Comparison of ENCODE assay signal across 8 cellular contexts in the genomic region with DNA sequence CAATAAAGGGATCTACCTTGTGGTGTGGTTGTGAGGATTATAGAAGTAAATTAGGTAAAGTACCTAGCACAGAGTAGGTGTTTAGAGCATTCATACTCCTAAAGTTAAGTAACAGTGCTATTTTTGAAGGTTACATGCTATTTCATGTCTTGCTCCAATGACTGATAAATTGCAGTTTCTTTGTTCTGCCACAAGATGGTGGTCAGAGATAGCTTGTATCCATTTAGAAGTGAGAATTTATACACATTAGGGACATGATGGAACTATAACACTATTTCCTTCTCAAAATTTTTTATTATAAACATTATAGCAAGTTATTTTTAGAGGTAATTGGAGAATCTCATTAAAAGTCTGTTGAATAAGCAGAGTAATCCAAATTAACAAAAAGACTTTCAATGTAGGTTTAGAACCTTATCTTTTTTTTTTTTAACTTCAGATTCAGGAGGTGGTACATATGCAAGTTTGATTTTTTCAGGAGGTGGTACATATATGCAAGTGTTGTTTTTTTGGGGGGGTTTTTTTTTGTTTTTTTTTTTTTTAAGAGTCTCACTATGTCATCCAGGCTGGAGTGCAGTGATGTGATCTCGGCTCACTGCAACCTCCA. TPM values are rescaled to one million over a fixed set of nuclear protein-coding genes. Genes with fewer than 3 reads are reported as not detected.
DNase-seq lines count a peak whose midpoint lies in the region; ATAC-seq and TF ChIP-seq lines count a peak whose summit lies in the region.

No MANE protein-coding gene starts in this region.

- no peaks in the 10 kb centered on the region for H3K9me2 ChIP-seq in SK-N-SH

- H4K20me1 ChIP-seq in SK-N-SH (ENCODE audit: insufficient read depth), result peaks cover under 1% of the 10 kb centered on the region; the same call in 1 of the 2 replicates

- H3K27ac ChIP-seq in SK-N-SH (ENCODE audit: low read depth in 2 of 2, low read length in 1 of 2) (no peak overlapping the region), esophagus squamous epithelium (no peak overlapping the region), parathyroid adenoma (no peak overlapping the region)

- TF ChIP-seq CTCF in SK-N-SH (IDR thresholded peaks at IDR 0.05), result peak; percentile 77
- TF ChIP-seq CTCF in esophagus squamous epithelium (IDR thresholded peaks at IDR 0.05), result peak; percentile 18 to 61 (median 42)
- peak; percentile 63 for TF ChIP-seq CTCF in parathyroid adenoma (IDR thresholded peaks at IDR 0.05)

- H3K36me3 ChIP-seq in SK-N-SH (replicated peaks in 1 of 2; ENCODE audit: control insufficient read depth in 1 of 2, insufficient read depth in 2 of 2, low read length in 1 of 2), result peaks cover 16 to 34% of the 10 kb centered on the region in 2 experiments
- peaks cover 0 to 65% (median 0%) of the 10 kb centered on the region in 3 donors for H3K36me3 ChIP-seq in esophagus squamous epithelium
- no peaks in the 10 kb centered on the region for H3K36me3 ChIP-seq in parathyroid adenoma (ENCODE audit: control insufficient read depth, insufficient read depth, low read length)

- TF ChIP-seq POLR2A in esophagus squamous epithelium (IDR thresholded peaks at IDR 0.05), result no peak

- TF ChIP-seq EP300 in SK-N-SH (IDR thresholded peaks at IDR 0.05; ENCODE audit: borderline replicate concordance in 1 of 2, low read depth in 1 of 2, low read length in 1 of 2), result no peak

- H3K27me3 ChIP-seq in SK-N-SH (ENCODE audit: insufficient read depth) (no peaks in the 10 kb centered on the region), esophagus squamous epithelium (no peaks in the 10 kb centered on the region), parathyroid adenoma (ENCODE audit: control insufficient read depth, insufficient read depth, low read length) (no peaks in the 10 kb centered on the region)

- peak in 1 of 2 donors; percentile 8 for DNase-seq in activated T-cell treated with anti-CD3 and anti-CD28 coated beads, Interleukin-2, amount 50 U/mL, for 72 hours
- DNase-seq in activated T-cell treated with anti-CD3 and anti-CD28 coated beads, Interleukin-2, amount 50 U/mL, for 24 hours, result no peak
- DNase-seq in SK-N-SH (peak; percentile 22), esophagus squamous epithelium (lab: John Stamatoyannopoulos, UW) (no peak), NCI-H1048 (lab: John Stamatoyannopoulos, UW) (no peak)

- 96% methylated on average over 1 of the region's 1 CpG for WGBS in SK-N-SH (ENCODE audit: low lambda C conversion rate)
- 100% methylated on average over 1 of the region's 1 CpG for WGBS in esophagus squamous epithelium, 2 donors

- TF ChIP-seq RAD21 in SK-N-SH (IDR thresholded peaks at IDR 0.05; ENCODE audit: low read length), result peak; percentile 77

- H3K9me3 ChIP-seq in SK-N-SH (no peaks in the 10 kb centered on the region), esophagus squamous epithelium (no peaks in the 10 kb centered on the region), parathyroid adenoma (ENCODE audit: control insufficient read depth, low read length) (no peaks in the 10 kb centered on the region)

- no peaks in the 10 kb centered on the region for H3K27me3 Mint-ChIP-seq in activated T-cell treated with anti-CD3 and anti-CD28 coated beads, Interleukin-2, amount 50 U/mL, for 72 hours (ENCODE audit: low read depth)
- no peaks in the 10 kb centered on the region for H3K27me3 Mint-ChIP-seq in activated T-cell treated with anti-CD3 and anti-CD28 coated beads, Interleukin-2, amount 50 U/mL, for 24 hours

- ATAC-seq in activated T-cell treated with anti-CD3 and anti-CD28 coated beads, Interleukin-2, amount 50 U/mL, for 72 hours (replicated peaks in 1 of 2), result peak; percentile 58 to 61
- peak; percentile 74 for ATAC-seq in HG03135 (IDR thresholded peaks at IDR 0.05; ENCODE audit: unreplicated experiment)
- ATAC-seq in HG02973 (IDR thresholded peaks at IDR 0.05; ENCODE audit: unreplicated experiment), result no peak

- no peaks in the 10 kb centered on the region for H3K9me3 Mint-ChIP-seq in activated T-cell treated with anti-CD3 and anti-CD28 coated beads, Interleukin-2, amount 50 U/mL, for 72 hours
- H3K9me3 Mint-ChIP-seq in activated T-cell treated with anti-CD3 and anti-CD28 coated beads, Interleukin-2, amount 50 U/mL, for 24 hours, result no peaks in the 10 kb centered on the region

- peaks cover 14% of the 10 kb centered on the region for H3K4me1 Mint-ChIP-seq in activated T-cell treated with anti-CD3 and anti-CD28 coated beads, Interleukin-2, amount 50 U/mL, for 72 hours (ENCODE audit: low read depth)
- H3K4me1 Mint-ChIP-seq in activated T-cell treated with anti-CD3 and anti-CD28 coated beads, Interleukin-2, amount 50 U/mL, for 24 hours (ENCODE audit: low read depth), result peaks cover 34% of the 10 kb centered on the region

- H3F3A ChIP-seq in SK-N-SH (replicated peaks; ENCODE audit: insufficient read depth), result no peaks in the 10 kb centered on the region

- H3K4me1 ChIP-seq in SK-N-SH (ENCODE audit: control insufficient read depth in 1 of 2, insufficient read depth in 2 of 2, low read depth in 1 of 2, low read length in 1 of 2) (no peaks in the 10 kb centered on the region), esophagus squamous epithelium (peaks cover 0 to 13% (median 3%) of the 10 kb centered on the region in 3 donors), parathyroid adenoma (peaks cover 5% of the 10 kb centered on the region)

- no peak overlapping the region for H2AFZ ChIP-seq in SK-N-SH (ENCODE audit: low read depth)
- H2AFZ ChIP-seq in parathyroid adenoma, result no peak overlapping the region

- intact Hi-C loops in esophagus squamous epithelium (cut with DNase I), result no loop called here

- H3K27ac Mint-ChIP-seq in activated T-cell treated with anti-CD3 and anti-CD28 coated beads, Interleukin-2, amount 50 U/mL, for 72 hours, result peak overlapping the region; percentile 81
- H3K27ac Mint-ChIP-seq in activated T-cell treated with anti-CD3 and anti-CD28 coated beads, Interleukin-2, amount 50 U/mL, for 24 hours, result no peak overlapping the region

- no peak overlapping the region for H3K4me2 ChIP-seq in SK-N-SH
- H3K4me2 ChIP-seq in parathyroid adenoma (ENCODE audit: low read length), result no peak overlapping the region

- H3K36me3 Mint-ChIP-seq in activated T-cell treated with anti-CD3 and anti-CD28 coated beads, Interleukin-2, amount 50 U/mL, for 72 hours (ENCODE audit: insufficient read depth in 2 of 2), result peaks cover 7 to 11% of the 10 kb centered on the region in 2 donors
- peaks cover 80% of the 10 kb centered on the region for H3K36me3 Mint-ChIP-seq in activated T-cell treated with anti-CD3 and anti-CD28 coated beads, Interleukin-2, amount 50 U/mL, for 24 hours (ENCODE audit: low read depth)

- H3K4me3 Mint-ChIP-seq in activated T-cell treated with anti-CD3 and anti-CD28 coated beads, Interleukin-2, amount 50 U/mL, for 72 hours, result no peak overlapping the region
- no peak overlapping the region for H3K4me3 Mint-ChIP-seq in activated T-cell treated with anti-CD3 and anti-CD28 coated beads, Interleukin-2, amount 50 U/mL, for 24 hours

- H3K9ac ChIP-seq in SK-N-SH, result no peak overlapping the region
- H3K9ac ChIP-seq in parathyroid adenoma, result no peak overlapping the region

- POLR2A ChIA-PET in SK-N-SH (lab: Yijun Ruan, JAX), result interaction anchor here (0.6 kb wide), 1 partner anchor 107 kb away, joined by 5 read pairs; no protein-coding TSS in a partner anchor

- no peak overlapping the region for H3K4me3 ChIP-seq in SK-N-SH (ENCODE audit: low read depth in 2 of 2, low read length in 1 of 2)
- H3K4me3 ChIP-seq in esophagus squamous epithelium, result no peak overlapping the region
- no peak overlapping the region for H3K4me3 ChIP-seq in parathyroid adenoma (ENCODE audit: low read depth, low read length)

- H3K79me2 ChIP-seq in SK-N-SH (ENCODE audit: insufficient read depth) (peaks cover 21% of the 10 kb centered on the region), parathyroid adenoma (no peaks in the 10 kb centered on the region)

- CTCF ChIA-PET in SK-N-SH (lab: Yijun Ruan, JAX), result interaction anchor here (0.6 to 1.1 kb wide), 10 partner anchors 9 to 630 kb away, joined by 3 to 6 read pairs (median 3); no protein-coding TSS in a partner anchor

TF ChIP-seq in SK-N-SH, 30 proteins besides CTCF, POLR2A, EP300 and RAD21:
- TF ChIP-seq SMC3 (IDR thresholded peaks at IDR 0.05; ENCODE audit: low read depth, low read length) (peak; percentile 56), NFIC (IDR thresholded peaks at IDR 0.05; ENCODE audit: borderline replicate concordance) (no peak), RXRA (IDR thresholded peaks at IDR 0.05; ENCODE audit: borderline replicate concordance, low read depth) (no peak)

RNA-seq across cellular contexts. Expression of gene MTREX, which starts 17.1 kb away (rescaled TPM):
- 10 to 100 TPM; 65.4 to 70.7 TPM for total RNA-seq in activated T-cell treated with anti-CD3 and anti-CD28 coated beads, Interleukin-2, amount 50 U/mL, for 72 hours
- 11.2 and 12.1 TPM in 2 replicates for polyA plus RNA-seq in SK-N-SH (2012; rRNA removed)
- 14.9 and 22.6 TPM in 2 replicates for polyA plus RNA-seq in SK-N-SH (2012; cell fraction: cytosol; rRNA removed)
- 7.3 and 17.5 TPM in 2 replicates for polyA plus RNA-seq in SK-N-SH (2012; cell fraction: nucleus; rRNA removed)
- 10 to 100 TPM; 63.9 to 79.3 (median 72.2) TPM for total RNA-seq in esophagus squamous epithelium

RNA-seq across cellular contexts. Expression of gene DHX29, which starts 17.4 kb away (rescaled TPM):
- total RNA-seq in activated T-cell treated with anti-CD3 and anti-CD28 coated beads, Interleukin-2, amount 50 U/mL, for 72 hours, result 10 to 100 TPM; 11.6 to 14.7 TPM
- polyA plus RNA-seq in SK-N-SH (2012; rRNA removed), result 2.1 and 2.2 TPM in 2 replicates
- polyA plus RNA-seq in SK-N-SH (2012; cell fraction: cytosol; rRNA removed), result 3.4 and 4.9 TPM in 2 replicates
- polyA plus RNA-seq in SK-N-SH (2012; cell fraction: nucleus; rRNA removed), result 2.5 and 4.5 TPM in 2 replicates
- total RNA-seq in esophagus squamous epithelium, result 10 to 100 TPM; 14.8 to 26.7 (median 26.4) TPM
